ENCODE assay signal across 16 cellular contexts in the genomic region with DNA sequence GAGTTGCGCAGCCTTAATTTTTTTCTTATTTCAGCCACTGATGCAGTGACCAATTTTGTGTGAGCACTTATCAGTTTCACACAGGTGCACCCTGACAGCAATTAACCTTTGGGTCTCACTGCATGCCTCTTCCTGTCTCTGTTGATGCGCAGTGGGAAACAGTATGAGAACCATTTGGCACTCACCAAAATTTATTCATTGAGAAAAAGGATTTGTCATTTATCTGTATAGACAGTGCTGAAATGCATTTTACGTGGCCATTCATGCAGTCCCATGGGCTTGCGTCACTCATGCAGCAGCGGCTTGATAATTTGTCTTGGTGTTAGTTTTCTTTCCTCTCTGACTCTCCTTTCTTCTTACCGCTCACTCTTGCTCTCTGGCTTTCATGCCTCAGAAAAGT.
DNase-seq lines count a peak whose midpoint lies in the region; ATAC-seq and TF ChIP-seq lines count a peak whose summit lies in the region.
"Had no signal": no experiment of that assay in that cellular context is flagged by ENCODE, and none has a peak within 500 bp of the region (broad histone marks: within the 10 kb centered on the region; RNA-seq: fewer than 3 reads in every experiment).

No MANE protein-coding gene starts in this region.

- ATAC-seq in GM23338 (no peak), lung (ENCODE audit: insufficient read depth, low FRiP score) (peak; percentile 23), HG02588 (IDR thresholded peaks at IDR 0.05; ENCODE audit: unreplicated experiment) (no peak)
- ATAC-seq: PC-3 had no signal

- H3K4me3 ChIP-seq in GM23338 (no peak overlapping the region), cardiac fibroblast (replicated peaks in 1 of 2; ENCODE audit: low read depth in 2 of 2, low read length in 2 of 2) (no peak overlapping the region), lung (no peak overlapping the region)
- no peak overlapping the region for H3K4me3 ChIP-seq in CD8-positive, alpha-beta memory T cell (ENCODE audit: low read length)

- DNase-seq in GM23338 (ENCODE audit: low spot score) (no peak), NCI-H1436 (lab: John Stamatoyannopoulos, UW) (peak; percentile 11), cardiac fibroblast (ENCODE audit: low read depth in 2 of 2) (peak; percentile 17 to 62), lung (ENCODE audit: low spot score) (no peak), HuH-7 (ENCODE audit: low spot score) (no peak)
- no peak for DNase-seq in CD8-positive, alpha-beta memory T cell
- DNase-seq: COR-L47, H7, Kasumi-1, NCI-H1105 treated with DMSO at 0.1 percent for 48 hours, NCI-H2029, NCI-H526 treated with DMSO at 0.1 percent for 48 hours, PC-3 had no signal

- H3K27me3 ChIP-seq in GM23338 (ENCODE audit: insufficient read depth), result no peaks in the 10 kb centered on the region
- no peaks in the 10 kb centered on the region for H3K27me3 ChIP-seq in lung (ENCODE audit: control insufficient read depth, insufficient read depth)
- H3K27me3 ChIP-seq in CD8-positive, alpha-beta memory T cell (ENCODE audit: insufficient read depth, low read length, poor library complexity, severe bottlenecking), result no peaks in the 10 kb centered on the region

- H3K9me3 ChIP-seq in lung (ENCODE audit: control insufficient read depth in 2 of 2, insufficient read depth in 1 of 2, low read length in 1 of 2), result no peaks in the 10 kb centered on the region
- H3K9me3 ChIP-seq in CD8-positive, alpha-beta memory T cell (ENCODE audit: low read length), result no peaks in the 10 kb centered on the region

- H3K36me3 Mint-ChIP-seq in GM23338 (ENCODE audit: low read depth), result no peaks in the 10 kb centered on the region
- peaks cover 0 to 4% (median 0%) of the 10 kb centered on the region in 3 donors for H3K36me3 Mint-ChIP-seq in CD8-positive, alpha-beta memory T cell

- no peaks in the 10 kb centered on the region for H4K20me1 ChIP-seq in GM23338 (replicated peaks; ENCODE audit: insufficient read depth)

- H3F3A ChIP-seq in GM23338 (replicated peaks; ENCODE audit: low read depth), result no peaks in the 10 kb centered on the region

- no peak overlapping the region for H3K4me3 Mint-ChIP-seq in GM23338
- H3K4me3 Mint-ChIP-seq in CD8-positive, alpha-beta memory T cell, result no peak overlapping the region

- 77 to 92% methylated on average over 6 of the region's 6 CpGs for WGBS in lung, 2 donors

- H3K27me3 Mint-ChIP-seq in GM23338 (ENCODE audit: insufficient read depth, low read depth, poor library complexity), result peaks cover 3% of the 10 kb centered on the region
- H3K27me3 Mint-ChIP-seq in CD8-positive, alpha-beta memory T cell, result peaks cover 5 to 8% of the 10 kb centered on the region in 2 donors

- no peaks in the 10 kb centered on the region for H3K9me3 Mint-ChIP-seq in GM23338
- H3K9me3 Mint-ChIP-seq in CD8-positive, alpha-beta memory T cell, result no peaks in the 10 kb centered on the region

- no peaks in the 10 kb centered on the region for H3K79me2 ChIP-seq in GM23338 (replicated peaks; ENCODE audit: insufficient read depth)

- H3K4me1 ChIP-seq in GM23338 (ENCODE audit: insufficient read depth) (no peaks in the 10 kb centered on the region), lung (ENCODE audit: control insufficient read depth in 2 of 2, insufficient read depth in 2 of 2, low read length in 2 of 2) (no peaks in the 10 kb centered on the region)
- no peaks in the 10 kb centered on the region for H3K4me1 ChIP-seq in CD8-positive, alpha-beta memory T cell (ENCODE audit: insufficient read depth, low read length)

- peaks cover 4% of the 10 kb centered on the region; the same call in 2 of the 3 replicates for H3K4me1 Mint-ChIP-seq in GM23338
- H3K4me1 Mint-ChIP-seq in CD8-positive, alpha-beta memory T cell, result no peaks in the 10 kb centered on the region

- H3K4me2 ChIP-seq in GM23338, result no peak overlapping the region

- peaks cover 4% of the 10 kb centered on the region; the same call in 1 of the 2 replicates for H3K9me2 ChIP-seq in GM23338 (ENCODE audit: insufficient read depth)

- no peak overlapping the region for H3K27ac ChIP-seq in GM23338 (ENCODE audit: low read depth)
- H3K27ac ChIP-seq in lung (ENCODE audit: low read depth in 1 of 2, low read length in 1 of 2), result no peak overlapping the region
- no peak overlapping the region for H3K27ac ChIP-seq in CD8-positive, alpha-beta memory T cell (ENCODE audit: low read depth, low read length)
- H3K27ac ChIP-seq: C4-2B, RWPE1 had no signal

- H3K27ac Mint-ChIP-seq in GM23338, result no peak overlapping the region
- H3K27ac Mint-ChIP-seq in CD8-positive, alpha-beta memory T cell, result no peak overlapping the region

- H3K36me3 ChIP-seq in GM23338 (ENCODE audit: insufficient read depth) (no peaks in the 10 kb centered on the region), lung (ENCODE audit: control insufficient read depth in 2 of 2, insufficient read depth in 2 of 2, low read length in 2 of 2) (no peaks in the 10 kb centered on the region)
- no peaks in the 10 kb centered on the region for H3K36me3 ChIP-seq in CD8-positive, alpha-beta memory T cell (ENCODE audit: insufficient read depth, low read length)

- POLR2A ChIA-PET in CD8-positive, alpha-beta memory T cell (lab: Charles Lee), result no interaction called here

- no peak for TF ChIP-seq CTCF in GM23338 (conservative IDR thresholded peaks at IDR 0.05; ENCODE audit: low read depth in 2 of 2)
- no peak for TF ChIP-seq CTCF in cardiac fibroblast (IDR thresholded peaks at IDR 0.05; ENCODE audit: low read depth, low read length)
- TF ChIP-seq CTCF in lung (IDR thresholded peaks at IDR 0.05; ENCODE audit: control extremely low read depth, extremely low read depth), result no peak

- CTCF ChIA-PET in CD8-positive, alpha-beta memory T cell (lab: Charles Lee), result no interaction called here

- H2AFZ ChIP-seq in GM23338, result 0 out of 2 replicates have a peak overlapping the region, but pooled peaks have one; percentile 4

TF ChIP-seq in GM23338, 12 proteins besides CTCF, POLR2A, EP300 and RAD21:
- TF ChIP-seq CREB1 (CRISPR knock-in tag; IDR thresholded peaks at IDR 0.05; ENCODE audit: low read depth) (no peak), EZH2phosphoT487 (IDR thresholded peaks at IDR 0.05; ENCODE audit: unreplicated experiment) (no peak), JUNB (IDR thresholded peaks at IDR 0.05; ENCODE audit: unreplicated experiment) (no peak), ZNF331 (CRISPR knock-in tag; IDR thresholded peaks at IDR 0.05; ENCODE audit: low read depth) (no peak), STAT1 (IDR thresholded peaks at IDR 0.05; ENCODE audit: unreplicated experiment) (no peak), POLR2AphosphoS5 (IDR thresholded peaks at IDR 0.05; ENCODE audit: low read depth) (no peak)
- TF ChIP-seq, protein P1, sequence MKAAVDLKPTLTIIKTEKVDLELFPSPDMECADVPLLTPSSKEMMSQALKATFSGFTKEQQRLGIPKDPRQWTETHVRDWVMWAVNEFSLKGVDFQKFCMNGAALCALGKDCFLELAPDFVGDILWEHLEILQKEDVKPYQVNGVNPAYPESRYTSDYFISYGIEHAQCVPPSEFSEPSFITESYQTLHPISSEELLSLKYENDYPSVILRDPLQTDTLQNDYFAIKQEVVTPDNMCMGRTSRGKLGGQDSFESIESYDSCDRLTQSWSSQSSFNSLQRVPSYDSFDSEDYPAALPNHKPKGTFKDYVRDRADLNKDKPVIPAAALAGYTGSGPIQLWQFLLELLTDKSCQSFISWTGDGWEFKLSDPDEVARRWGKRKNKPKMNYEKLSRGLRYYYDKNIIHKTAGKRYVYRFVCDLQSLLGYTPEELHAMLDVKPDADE (IDR thresholded peaks at IDR 0.05), result no peak

Comparison
In these comparisons a context has a peak if more than half of its experiments do, and no peak if none do; other contexts are left out.
1. DNase-seq: peak in NCI-H1436 (single experiment) and cardiac fibroblast (2 of 2); none in GM23338 (single experiment), lung (single experiment), CD8-positive, alpha-beta memory T cell (0 of 5) and HuH-7 (single experiment).